In the genomic region with DNA sequence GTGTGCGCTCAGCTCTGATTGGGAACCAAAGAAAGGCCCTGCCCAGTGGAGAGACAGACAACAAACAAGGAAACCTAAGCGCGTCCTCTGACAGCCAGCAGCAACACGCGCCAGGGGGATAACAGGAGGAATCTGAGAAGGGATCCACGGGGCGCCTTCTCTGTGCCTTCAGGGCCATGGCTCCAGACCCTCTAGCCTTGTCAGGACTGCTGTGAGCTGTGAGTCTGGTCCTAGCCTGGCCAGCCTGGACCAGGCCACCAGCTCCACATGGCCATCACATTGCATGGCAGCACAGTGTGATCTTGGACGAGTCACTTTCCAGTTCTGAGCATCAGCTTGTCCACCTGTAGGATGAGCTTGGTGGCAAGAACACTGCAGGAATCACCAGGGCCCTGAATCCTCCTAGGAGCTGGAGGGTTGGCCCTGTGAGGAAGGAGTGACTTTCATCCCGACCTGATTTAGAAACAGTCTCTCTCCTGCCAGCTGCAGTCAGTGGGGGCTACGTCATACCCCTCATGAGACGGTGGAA, we compare ENCODE assay signal across 17 cellular contexts.
"Had no signal": no experiment of that assay in that cellular context is flagged by ENCODE, and none has a peak within 500 bp of the region (broad histone marks: within the 10 kb centered on the region; RNA-seq: fewer than 3 reads in every experiment).

No MANE protein-coding gene starts in this region.

- ATAC-seq: activated T-cell treated with anti-CD3 and anti-CD28 coated beads, Interleukin-2, amount 50 U/mL, for 4 hours; gastroesophageal sphincter; left lung; sciatic nerve; stimulated activated naive CD8-positive, alpha-beta T cell treated with anti-CD3 and anti-CD28 coated beads, Interleukin-15, Interleukin-2, amounts not matched to agents 100 U/mL and 50 U/mL, for 24 hours; WTC11 had no signal

- H3K4me3 Mint-ChIP-seq: activated T-cell treated with anti-CD3 and anti-CD28 coated beads, Interleukin-2, amount 50 U/mL, for 4 hours; memory B cell; natural killer cell treated with Interleukin-12 subunit alpha and Interleukin-12 subunit beta and Interleukin-15 and Interleukin-18, amount 100 ng/mL, for 72 hours; WTC11 had no signal

- DNase-seq: activated CD4-positive, alpha-beta T cell treated with anti-CD3 and anti-CD28 coated beads, Interleukin-2, amount 50 U/mL, for 1 hour; activated T-cell treated with anti-CD3 and anti-CD28 coated beads, Interleukin-2, amount 50 U/mL, for 4 hours; colonic mucosa; effector CD8-positive, alpha-beta T cell; islet precursor cell; left lung; occipital lobe; psoas muscle; spleen; stimulated activated CD4-positive, alpha-beta T cell treated with anti-CD3 and anti-CD28 coated beads, Interleukin-1b, Interleukin-23, amount 100 ng/mL, for 48 hours; stimulated activated naive CD8-positive, alpha-beta T cell treated with anti-CD3 and anti-CD28 coated beads, Interleukin-15, Interleukin-2, amounts not matched to agents 100 U/mL and 50 U/mL, for 24 hours had no signal

- H3K27me3 ChIP-seq: colonic mucosa, spleen had no signal

- H3K9me3 ChIP-seq: colonic mucosa, gastroesophageal sphincter, left lung, psoas muscle, spleen, thoracic aorta had no signal

- H3K4me1 ChIP-seq: colonic mucosa, gastroesophageal sphincter, psoas muscle had no signal

- H3K36me3 ChIP-seq: colonic mucosa, gastroesophageal sphincter, left lung, spleen, thoracic aorta had no signal

- H3K27me3 Mint-ChIP-seq: memory B cell had no signal

- H3K27ac Mint-ChIP-seq: natural killer cell treated with Interleukin-12 subunit alpha and Interleukin-12 subunit beta and Interleukin-15 and Interleukin-18, amount 100 ng/mL, for 72 hours; WTC11 had no signal

- H3K27ac ChIP-seq: colonic mucosa, gastroesophageal sphincter, left lung, psoas muscle, thoracic aorta had no signal

- H3K9me3 Mint-ChIP-seq: activated T-cell treated with anti-CD3 and anti-CD28 coated beads, Interleukin-2, amount 50 U/mL, for 4 hours; memory B cell; natural killer cell treated with Interleukin-12 subunit alpha and Interleukin-12 subunit beta and Interleukin-15 and Interleukin-18, amount 100 ng/mL, for 72 hours; WTC11 had no signal

- H3K4me3 ChIP-seq: colonic mucosa, gastroesophageal sphincter, left lung, psoas muscle, spleen, thoracic aorta had no signal

- H3K36me3 Mint-ChIP-seq: natural killer cell treated with Interleukin-12 subunit alpha and Interleukin-12 subunit beta and Interleukin-15 and Interleukin-18, amount 100 ng/mL, for 72 hours; WTC11 had no signal
